8 cellular contexts compared by ENCODE assay signal in genomic region chr5:151126199-151126645, GRCh38. TPM values are rescaled to one million over a fixed set of nuclear protein-coding genes. Genes with fewer than 3 reads are reported as not detected.
DNase-seq lines count a peak whose midpoint lies in the region; ATAC-seq, FAIRE-seq and TF ChIP-seq lines count a peak whose summit lies in the region.

No MANE protein-coding gene starts in this region.

- peak; percentile 93 for FAIRE-seq in HepG2 (lab: Jason Lieb, UNC)

- CTCF ChIA-PET in HepG2 (lab: Yijun Ruan, JAX; ENCODE audit: low intra/inter-chr PET ratio, low total read pairs), result interaction anchor here (1.4 to 4.8 kb wide), 3 partner anchors 38 to 113 kb away, joined by 3 to 60 read pairs (median 19); no protein-coding TSS in a partner anchor

- TF ChIP-seq EP300 in HepG2 (IDR thresholded peaks at IDR 0.05; ENCODE audit: low read depth in 2 of 2, low read length in 2 of 2), result no peak
- TF ChIP-seq EP300 in HepG2 (CRISPR knock-in tag; IDR thresholded peaks at IDR 0.05; ENCODE audit: borderline replicate concordance), result no peak

- ATAC-seq in GM21619 (IDR thresholded peaks at IDR 0.05; ENCODE audit: unreplicated experiment) (peak; percentile 25), HepG2 (peak; percentile 83), GM21528 (IDR thresholded peaks at IDR 0.05; ENCODE audit: low FRiP score, unreplicated experiment) (no peak)

- 27% methylated on average over 6 of the region's 9 CpGs for WGBS in HepG2 (ENCODE audit: low lambda C conversion rate)

- DNase-seq in COLO668 (lab: John Stamatoyannopoulos, UW; ENCODE audit: unreplicated experiment) (peak; percentile 27), NCI-H2029 treated with DMSO at 0.1 percent for 48 hours (lab: John Stamatoyannopoulos, UW) (peak; percentile 21), chondrocyte (ENCODE audit: low spot score) (no peak), HepG2 (ENCODE audit: low spot score) (peak; percentile 68)
- DNase-seq in activated CD4-positive, alpha-beta T cell treated with anti-CD3 and anti-CD28 coated beads for 1 hour, result peak; percentile 55
- DNase-seq in stimulated activated CD4-positive, alpha-beta T cell treated with anti-CD3 and anti-CD28 coated beads, TNF-alpha, amount 100 ng/mL, for 1 hour (ENCODE audit: low read depth in 3 of 3, low spot score in 1 of 3), result peak in 2 of 3 donors; percentile 35 to 55

- no peaks in the 10 kb centered on the region for H3K79me2 ChIP-seq in HepG2 (ENCODE audit: insufficient read depth, low read length)

- H3K27ac ChIP-seq in HepG2 (ENCODE audit: extremely low read length, insufficient read depth, low read length), result no peak overlapping the region

- H3K4me3 Mint-ChIP-seq in chondrocyte (ENCODE audit: unreplicated experiment), result no peak overlapping the region

- peaks cover 53% of the 10 kb centered on the region for H3K36me3 Mint-ChIP-seq in chondrocyte (ENCODE audit: low read depth)

- in situ Hi-C loops in HepG2 (cut with HindIII; ENCODE audit: extremely low pct_ligation_motif_present, low pct_unique_long_range_greater_than_20kb), result loop anchor here (10.0 kb wide), 1 partner anchor 109 kb away; no protein-coding TSS in a partner anchor

- no TSS peak for BruUV-seq in HepG2 (replicated peaks; lab: Mats Ljungman, UMichigan)

- TF ChIP-seq POLR2A in HepG2 (IDR thresholded peaks at IDR 0.05; ENCODE audit: insufficient read depth in 1 of 2, low read depth in 2 of 2, low read length in 2 of 2), result no peak

- H3K4me1 ChIP-seq in HepG2 (ENCODE audit: insufficient read depth, low read length), result 0 out of 2 replicates have a peak, but pooled peaks cover 4% of the 10 kb centered on the region

- intact Hi-C loops in HepG2 (cut with micrococcal nuclease; ENCODE audit: unreplicated experiment), result loop anchor here (1.0 kb wide), 2 partner anchors 38 to 113 kb away; no protein-coding TSS in a partner anchor

- H3K4me1 Mint-ChIP-seq in chondrocyte (ENCODE audit: low read depth), result peaks cover 12% of the 10 kb centered on the region

- H3K4me2 ChIP-seq in HepG2 (ENCODE audit: low read depth, low read length), result no peak overlapping the region

- no peaks in the 10 kb centered on the region for H3K9me3 Mint-ChIP-seq in chondrocyte (ENCODE audit: low read depth)

- H3K4me3 ChIP-seq in HepG2 (replicated peaks in 1 of 3; ENCODE audit: insufficient read depth in 1 of 3, low read depth in 2 of 3, low read length in 3 of 3), result no peak overlapping the region

- no peaks in the 10 kb centered on the region; the same call in 1 of the 2 replicates for H4K20me1 ChIP-seq in HepG2 (ENCODE audit: insufficient read depth, low read length)

- TF ChIP-seq RAD21 in HepG2 (CRISPR knock-in tag; IDR thresholded peaks at IDR 0.05), result peak; percentile 87

- peak overlapping the region; percentile 60 for H3K27ac Mint-ChIP-seq in chondrocyte (ENCODE audit: unreplicated experiment)

- TF ChIP-seq CTCF in chondrocyte (IDR thresholded peaks at IDR 0.05) (peak; percentile 86), HepG2 (CRISPR knock-in tag; IDR thresholded peaks at IDR 0.05) (peak; percentile 93)

- H3K9ac ChIP-seq in HepG2 (ENCODE audit: insufficient read depth, low read depth, low read length), result no peak overlapping the region

- no peak overlapping the region for H2AFZ ChIP-seq in HepG2 (ENCODE audit: low read length)

- no peaks in the 10 kb centered on the region for H3K9me3 ChIP-seq in HepG2 (ENCODE audit: low read length)

- POLR2A ChIA-PET in HepG2 (lab: Yijun Ruan, JAX), result interaction anchor here (1.0 to 1.7 kb wide), 3 partner anchors 31 to 112 kb away, joined by 3 to 15 read pairs (median 5); partner anchors contain the start of gene ANXA6

- no peaks in the 10 kb centered on the region for H3K27me3 Mint-ChIP-seq in chondrocyte (ENCODE audit: low read depth)

- peaks cover 40 to 78% of the 10 kb centered on the region in 2 experiments for H3K36me3 ChIP-seq in HepG2 (replicated peaks in 1 of 2; ENCODE audit: control insufficient read depth in 1 of 2, insufficient read depth in 2 of 2, low read length in 2 of 2)

- no peaks in the 10 kb centered on the region for H3K27me3 ChIP-seq in HepG2 (ENCODE audit: control insufficient read depth in 1 of 2, insufficient read depth in 2 of 2, low read length in 2 of 2)

TF ChIP-seq in HepG2, 621 proteins besides CTCF, POLR2A, EP300 and RAD21 (continues in another document):
- TF ChIP-seq ZNF572 (CRISPR knock-in tag; IDR thresholded peaks at IDR 0.05) (peak; percentile 30; the same call in 1 of the 2 replicates), SMAD9 (CRISPR knock-in tag; IDR thresholded peaks at IDR 0.05) (no peak), IRF2 (CRISPR knock-in tag; IDR thresholded peaks at IDR 0.05) (peak; percentile 44; the same call in 1 of the 2 replicates), ZNF264 (CRISPR knock-in tag; IDR thresholded peaks at IDR 0.05) (no peak)

RNA-seq across cellular contexts. Expression of gene ANXA6, which starts 31.4 kb away (rescaled TPM):
- total RNA-seq in chondrocyte (333 to 456 TPM (median 450 TPM) in 3 replicates), HepG2 (2016; rRNA removed; fragmentation: Illumina TruSeq; extraction: Trizol) (125 and 154 TPM in 2 replicates)
- total RNA-seq in HepG2 (2016; cell fraction: cytosol; rRNA removed; fragmentation: Illumina TruSeq; extraction: Trizol; ENCODE audit: low read depth), result 13.0 and 15.5 TPM in 2 replicates
- total RNA-seq in HepG2 (2016; cell fraction: insoluble cytoplasmic fraction; rRNA removed; fragmentation: Illumina TruSeq; extraction: Trizol), result 125 and 156 TPM in 2 replicates
- 28.1 and 29.3 TPM in 2 replicates for total RNA-seq in HepG2 (2016; cell fraction: membrane; rRNA removed; fragmentation: Illumina TruSeq; extraction: Trizol)
- total RNA-seq in HepG2 (2016; cell fraction: nucleus; rRNA removed; fragmentation: Illumina TruSeq; extraction: Trizol), result 84.2 and 86.1 TPM in 2 replicates
- 103 and 120 TPM in 2 replicates for polyA plus RNA-seq in HepG2 (2011; rRNA removed)
- 124 and 134 TPM in 2 replicates for polyA plus RNA-seq in HepG2 (2011; cell fraction: cytosol; rRNA removed)
- 132 and 143 TPM in 2 replicates for polyA plus RNA-seq in HepG2 (2011; cell fraction: nucleus; rRNA removed)
- polyA plus RNA-seq in HepG2 (2012), result 69.6 and 82.1 TPM in 2 replicates
- polyA plus RNA-seq in HepG2 (2016; cell fraction: cytosol; fragmentation: Illumina TruSeq; extraction: Trizol; ENCODE audit: low read depth), result 9.6 and 11.8 TPM in 2 replicates
- polyA plus RNA-seq in HepG2 (2016; cell fraction: insoluble cytoplasmic fraction; fragmentation: Illumina TruSeq; extraction: Trizol; ENCODE audit: low read depth), result 126 and 134 TPM in 2 replicates
- polyA plus RNA-seq in HepG2 (2016; cell fraction: membrane; fragmentation: Illumina TruSeq; extraction: Trizol; ENCODE audit: low read depth), result 18.1 and 19.2 TPM in 2 replicates
- 81.8 and 98.3 TPM in 2 replicates for polyA plus RNA-seq in HepG2 (2016; cell fraction: nucleus; fragmentation: Illumina TruSeq; extraction: Trizol; ENCODE audit: insufficient read depth, low read depth)
- 67.1 and 157 TPM in 2 replicates for polyA minus RNA-seq in HepG2 (2011; rRNA and poly(A)+ RNA removed; ENCODE audit: low replicate concordance)
- 96.9 and 110 TPM in 2 replicates for polyA minus RNA-seq in HepG2 (2011; cell fraction: cytosol; rRNA and poly(A)+ RNA removed)
- 81.6 and 116 TPM in 2 replicates for polyA minus RNA-seq in HepG2 (2011; cell fraction: nucleus; rRNA and poly(A)+ RNA removed)

RNA-seq across cellular contexts. Expression of gene TNIP1, which starts 45.4 kb away (rescaled TPM):
- total RNA-seq in chondrocyte, result 47.2 to 75.6 TPM (median 74.0 TPM) in 3 replicates
- total RNA-seq in HepG2 (2016; rRNA removed; fragmentation: Illumina TruSeq; extraction: Trizol), result 26.2 and 29.8 TPM in 2 replicates
- total RNA-seq in HepG2 (2016; cell fraction: cytosol; rRNA removed; fragmentation: Illumina TruSeq; extraction: Trizol; ENCODE audit: low read depth), result 11.3 and 13.0 TPM in 2 replicates
- total RNA-seq in HepG2 (2016; cell fraction: insoluble cytoplasmic fraction; rRNA removed; fragmentation: Illumina TruSeq; extraction: Trizol), result 22.8 and 24.5 TPM in 2 replicates
- total RNA-seq in HepG2 (2016; cell fraction: membrane; rRNA removed; fragmentation: Illumina TruSeq; extraction: Trizol), result 28.9 and 33.7 TPM in 2 replicates
- 16.2 and 22.2 TPM in 2 replicates for total RNA-seq in HepG2 (2016; cell fraction: nucleus; rRNA removed; fragmentation: Illumina TruSeq; extraction: Trizol)
- 45.9 and 48.7 TPM in 2 replicates for polyA plus RNA-seq in HepG2 (2011; rRNA removed)
- polyA plus RNA-seq in HepG2 (2011; cell fraction: cytosol; rRNA removed), result 40.8 and 45.3 TPM in 2 replicates
- polyA plus RNA-seq in HepG2 (2011; cell fraction: nucleus; rRNA removed), result 57.3 and 59.8 TPM in 2 replicates
- polyA plus RNA-seq in HepG2 (2012), result 52.5 and 57.8 TPM in 2 replicates
- polyA plus RNA-seq in HepG2 (2016; cell fraction: cytosol; fragmentation: Illumina TruSeq; extraction: Trizol; ENCODE audit: low read depth), result 16.8 and 17.8 TPM in 2 replicates
- 26.4 and 35.7 TPM in 2 replicates for polyA plus RNA-seq in HepG2 (2016; cell fraction: insoluble cytoplasmic fraction; fragmentation: Illumina TruSeq; extraction: Trizol; ENCODE audit: low read depth)
- polyA plus RNA-seq in HepG2 (2016; cell fraction: membrane; fragmentation: Illumina TruSeq; extraction: Trizol; ENCODE audit: low read depth), result 31.5 and 33.1 TPM in 2 replicates
- 29.8 and 34.0 TPM in 2 replicates for polyA plus RNA-seq in HepG2 (2016; cell fraction: nucleus; fragmentation: Illumina TruSeq; extraction: Trizol; ENCODE audit: insufficient read depth, low read depth)
- polyA minus RNA-seq in HepG2 (2011; rRNA and poly(A)+ RNA removed; ENCODE audit: low replicate concordance), result 45.2 and 73.0 TPM in 2 replicates
- 45.8 and 51.1 TPM in 2 replicates for polyA minus RNA-seq in HepG2 (2011; cell fraction: cytosol; rRNA and poly(A)+ RNA removed)
- polyA minus RNA-seq in HepG2 (2011; cell fraction: nucleus; rRNA and poly(A)+ RNA removed), result 50.0 and 60.3 TPM in 2 replicates
